19 cellular contexts compared by ENCODE assay signal in the genomic region with DNA sequence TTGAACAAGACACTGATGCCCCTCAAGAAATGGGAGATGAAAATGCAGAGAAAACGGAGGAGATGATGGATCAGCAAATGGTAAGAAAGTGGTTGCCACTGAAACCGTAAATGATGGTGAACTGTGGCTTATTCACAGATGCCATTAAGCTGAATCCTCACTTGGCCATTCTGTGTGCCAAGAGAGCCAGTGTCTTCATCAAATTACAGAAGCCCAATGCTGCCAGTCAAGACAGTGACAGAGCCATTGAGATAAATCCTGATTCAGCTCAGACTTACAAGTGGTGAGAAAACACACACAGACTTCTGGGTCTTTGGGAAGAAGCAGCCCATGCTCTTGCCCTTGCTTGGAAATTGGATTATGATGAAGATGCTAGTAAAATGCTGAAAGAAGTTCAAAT. TPM values are rescaled to one million over a fixed set of nuclear protein-coding genes. Genes with fewer than 3 reads are reported as not detected.
A peak's percentile ranks its signal among the peaks of the same experiment; 100 is the strongest.
DNase-seq lines count a peak whose midpoint lies in the region; ATAC-seq, FAIRE-seq and TF ChIP-seq lines count a peak whose summit lies in the region.
"Had no signal": no experiment of that assay in that cellular context is flagged by ENCODE, and none has a peak within 500 bp of the region (broad histone marks: within the 10 kb centered on the region; RNA-seq: fewer than 3 reads in every experiment).

No MANE protein-coding gene starts in this region.

- H3K36me3 Mint-ChIP-seq in endodermal cell (ENCODE audit: low read depth) = no peaks in the 10 kb centered on the region
- H3K36me3 Mint-ChIP-seq: CD8-positive, alpha-beta T cell; naive B cell had no signal

- FAIRE-seq in RCC 7860 (lab: Jason Lieb, UNC) = no peak

- no peaks in the 10 kb centered on the region for H3K27me3 ChIP-seq in endodermal cell (ENCODE audit: control insufficient read depth, insufficient read depth, low read length, poor library complexity, severe bottlenecking)
- H3K27me3 ChIP-seq: colonic mucosa had no signal

- no peak overlapping the region for H3K27ac ChIP-seq in endodermal cell (ENCODE audit: low read depth, low read length)
- H3K27ac ChIP-seq: colonic mucosa had no signal

- 89 to 95% methylated on average over 2 of the region's 2 CpGs for WGBS in endodermal cell (ENCODE audit: insufficient coverage in 1 of 2, insufficient read length in 1 of 2), 2 experiments

- H3K36me3 ChIP-seq in endodermal cell (ENCODE audit: control insufficient read depth, insufficient read depth, low read length) = no peaks in the 10 kb centered on the region
- H3K36me3 ChIP-seq: colonic mucosa had no signal

- H3K27me3 Mint-ChIP-seq in endodermal cell (ENCODE audit: insufficient read depth) = no peaks in the 10 kb centered on the region

- H3K9ac ChIP-seq in endodermal cell (ENCODE audit: extremely low read depth, low read length, poor library complexity, severe bottlenecking) = peak overlapping the region; percentile 14

- no peak overlapping the region for H3K27ac Mint-ChIP-seq in endodermal cell
- H3K27ac Mint-ChIP-seq: CD8-positive, alpha-beta T cell; naive B cell had no signal

- TF ChIP-seq CTCF in endodermal cell (conservative IDR thresholded peaks at IDR 0.05) = no peak

- peaks cover 2% of the 10 kb centered on the region for H3K4me1 Mint-ChIP-seq in endodermal cell
- H3K4me1 Mint-ChIP-seq: naive B cell had no signal

- H3K4me3 ChIP-seq in endodermal cell (ENCODE audit: low read length) = no peak overlapping the region
- H3K4me3 ChIP-seq: colonic mucosa had no signal

- H3K4me1 ChIP-seq in endodermal cell (ENCODE audit: control insufficient read depth, insufficient read depth, low read length) = peaks cover 4% of the 10 kb centered on the region
- H3K4me1 ChIP-seq: colonic mucosa had no signal

- H3K9me3 Mint-ChIP-seq in endodermal cell = no peaks in the 10 kb centered on the region
- H3K9me3 Mint-ChIP-seq: CD8-positive, alpha-beta T cell; naive B cell had no signal

- DNase-seq in GM04504 (ENCODE audit: low read depth) (peak; percentile 15), RCC 7860 (ENCODE audit: low spot score) (peak; percentile 67), endodermal cell (no peak), renal cortical epithelial cell (ENCODE audit: low read depth) (peak; percentile 41), UCSD-AML1 (lab: John Stamatoyannopoulos, UW; ENCODE audit: unreplicated experiment) (no peak), HuH-7.5 (ENCODE audit: low spot score) (no peak)
- DNase-seq in stimulated activated naive CD4-positive, alpha-beta T cell treated with Interleukin-2 at 50 U/mL for 16 hours (lab: John Stamatoyannopoulos, UW) = no peak
- DNase-seq: activated CD4-positive, alpha-beta T cell treated with anti-CD3 and anti-CD28 coated beads, Interleukin-2, amount 50 U/mL, for 4 hours; CD8-positive, alpha-beta T cell; colonic mucosa; hippocampal formation; left colon; naive B cell; NCI-H2107; NCI-H774; substantia nigra had no signal

- peaks cover 5% of the 10 kb centered on the region for H3K9me3 ChIP-seq in endodermal cell (ENCODE audit: control insufficient read depth, low read length)
- H3K9me3 ChIP-seq: colonic mucosa had no signal

- no peak overlapping the region for H3K4me3 Mint-ChIP-seq in endodermal cell
- H3K4me3 Mint-ChIP-seq: CD8-positive, alpha-beta T cell had no signal

- ATAC-seq in GM19035 (IDR thresholded peaks at IDR 0.05; ENCODE audit: unreplicated experiment) = no peak
- ATAC-seq: CD8-positive, alpha-beta T cell; left colon had no signal

RNA-seq across cellular contexts. Expression of gene NBPF6, which starts 52.5 kb away (rescaled TPM):
- total RNA-seq in endodermal cell = not detected
- polyA plus RNA-seq in endodermal cell (2013, experiment 1 of 2) = not detected
- not detected for polyA plus RNA-seq in endodermal cell (2013, experiment 2 of 2)
- not detected in 2 replicates for total RNA-seq in renal cortical epithelial cell
- total RNA-seq: CD8-positive, alpha-beta T cell; epithelial cell of proximal tubule had no signal
- polyA plus RNA-seq: adipose tissue had no signal

RNA-seq across cellular contexts. Expression of gene EEIG2, which starts 57.3 kb away (rescaled TPM):
- total RNA-seq in endodermal cell (10 to 100 TPM; 10.2 to 12.9 TPM), renal cortical epithelial cell (4.0 and 6.2 TPM in 2 replicates)
- 11.8 TPM for polyA plus RNA-seq in endodermal cell (2013, experiment 1 of 2)
- 13.5 TPM for polyA plus RNA-seq in endodermal cell (2013, experiment 2 of 2)

Comparison
In these comparisons a context has a peak if more than half of its experiments do, and no peak if none do; other contexts are left out.
1. DNase-seq: peak in GM04504 (single experiment), RCC 7860 (single experiment) and renal cortical epithelial cell (single experiment); none in endodermal cell (single experiment), stimulated activated naive CD4-positive, alpha-beta T cell treated with Interleukin-2 at 50 U/mL for 16 hours (single experiment), UCSD-AML1 (single experiment) and HuH-7.5 (single experiment).